ENCODE assay signal across 9 cellular contexts in the genomic region with DNA sequence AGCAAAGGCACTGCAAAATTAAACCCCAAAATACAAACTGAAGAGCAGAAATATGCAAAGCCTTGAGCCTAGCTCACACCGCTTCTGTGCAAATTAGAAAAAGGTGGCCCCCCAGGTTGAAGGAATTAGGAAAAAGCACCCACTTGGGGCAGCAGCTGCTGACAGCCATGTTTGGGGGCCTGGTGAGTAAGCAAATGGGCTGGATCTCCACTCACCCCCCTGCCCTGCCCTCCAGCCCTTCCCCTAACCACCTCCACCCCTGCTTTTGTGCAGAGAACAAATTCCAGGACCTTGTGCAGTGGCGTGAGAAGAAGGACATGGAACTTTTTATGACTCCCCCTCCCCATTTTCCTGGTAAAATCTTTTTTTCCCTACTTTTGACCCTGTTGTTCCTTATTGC.
DNase-seq lines count a peak whose midpoint lies in the region; ATAC-seq, FAIRE-seq and TF ChIP-seq lines count a peak whose summit lies in the region.
"Had no signal": no experiment of that assay in that cellular context is flagged by ENCODE, and none has a peak within 500 bp of the region (broad histone marks: within the 10 kb centered on the region; RNA-seq: fewer than 3 reads in every experiment).

No MANE protein-coding gene starts in this region.

- CTCF ChIA-PET in A549 (lab: Yijun Ruan, JAX) (interaction anchor here (1.1 to 2.5 kb wide), 3 partner anchors 76 to 234 kb away, joined by 3 to 11 read pairs (median 4); a partner anchor contains a TSS), H1 (lab: Charles Lee; ENCODE audit: partially characterized antibody) (interaction anchor here (0.6 kb wide), 2 partner anchors 102 to 318 kb away, joined by 3 to 4 read pairs; no protein-coding TSS in a partner anchor)

- no peak overlapping the region; the same call in 1 of the 2 replicates for H2BK12ac ChIP-seq in H1 (ENCODE audit: low read depth, low read length)

- no peak overlapping the region for H2BK15ac ChIP-seq in H1 (ENCODE audit: low read length)

- TF ChIP-seq EP300 in A549 (IDR thresholded peaks at IDR 0.05) = no peak
- TF ChIP-seq EP300 in H1 (IDR thresholded peaks at IDR 0.05; ENCODE audit: borderline replicate concordance in 1 of 2, low read depth in 2 of 2, low read length in 2 of 2) = no peak

- no peak overlapping the region for H2BK5ac ChIP-seq in H1 (ENCODE audit: low read depth, low read length)

- ATAC-seq in A549 (peak; percentile 64 to 65), GM18867 (IDR thresholded peaks at IDR 0.05; ENCODE audit: unreplicated experiment) (no peak)
- ATAC-seq in activated T-cell treated with anti-CD3 and anti-CD28 coated beads, Interleukin-2, amount 50 U/mL, for 4 hours = no peak

- no peaks in the 10 kb centered on the region for H3K23me2 ChIP-seq in H1 (ENCODE audit: low read depth, low read length)

- H3K27me3 ChIP-seq in HUES64 (ENCODE audit: insufficient read depth, low read length) (no peaks in the 10 kb centered on the region), H1 (replicated peaks in 1 of 4; ENCODE audit: control insufficient read depth in 3 of 4, extremely low read depth in 1 of 4, insufficient read depth in 3 of 4, low read length in 3 of 4) (peaks cover 0 to 4% (median under 1%) of the 10 kb centered on the region in 4 experiments; a peak in 2 of 7 replicates), muscle layer of colon (ENCODE audit: control insufficient read depth in 1 of 2, insufficient read depth in 2 of 2, low read length in 2 of 2) (no peaks in the 10 kb centered on the region), BE2C (no peaks in the 10 kb centered on the region)

- H4K8ac ChIP-seq in H1 (ENCODE audit: extremely low read depth, insufficient read depth, low read length) = no peak overlapping the region

- no peak overlapping the region for H3K14ac ChIP-seq in H1 (ENCODE audit: insufficient read length)

- H2AK5ac ChIP-seq in H1 (ENCODE audit: low read depth, low read length) = no peak overlapping the region

- no peak overlapping the region for H3K4me3 Mint-ChIP-seq in activated T-cell treated with anti-CD3 and anti-CD28 coated beads, Interleukin-2, amount 50 U/mL, for 4 hours

- peak; percentile 79 to 86 for DNase-seq in A549 (ENCODE audit: low read depth in 1 of 2, low spot score in 1 of 2)
- no peak for DNase-seq in H1 (ENCODE audit: low read depth in 1 of 2, low spot score in 2 of 2)
- no peak for DNase-seq in T-helper 9 cell
- no peak for DNase-seq in activated T-cell treated with anti-CD3 and anti-CD28 coated beads, Interleukin-2, amount 50 U/mL, for 4 hours
- no peak for DNase-seq in BE2C
- DNase-seq: NCI-H2081 had no signal

- H3K4me1 ChIP-seq in A549 (peaks cover 60% of the 10 kb centered on the region), HUES64 (ENCODE audit: insufficient read depth, low read length) (peaks cover 33% of the 10 kb centered on the region), H1 (replicated peaks in 1 of 4; ENCODE audit: control insufficient read depth in 3 of 4, insufficient read depth in 4 of 4, low read length in 3 of 4) (peaks cover 18 to 29% (median 18%) of the 10 kb centered on the region in 4 experiments), muscle layer of colon (ENCODE audit: insufficient read depth, low read length) (peaks cover 24% of the 10 kb centered on the region), BE2C (no peaks in the 10 kb centered on the region; the same call in 1 of the 2 replicates)

- H3K4me3 ChIP-seq in A549 (peak overlapping the region; percentile 23), HUES64 (ENCODE audit: low read length) (peak overlapping the region; percentile 37), H1 (ENCODE audit: extremely low read depth in 1 of 4, insufficient read depth in 2 of 4, low read depth in 3 of 4, low read length in 4 of 4) (peak overlapping the region in 3 of 4 experiments; percentile 12 to 46 (median 16); a peak in 4 of 8 replicates), muscle layer of colon (ENCODE audit: low read depth in 1 of 2, low read length in 2 of 2) (peak overlapping the region in 1 of 2 donors; percentile 24), BE2C (ENCODE audit: low read depth, low read length) (no peak overlapping the region)

- FAIRE-seq in A549 (lab: Jason Lieb, UNC) (no peak), H1 (lab: Jason Lieb, UNC) (no peak)

- H3K36me3 ChIP-seq in HUES64 (ENCODE audit: insufficient read depth, low read length) (no peaks in the 10 kb centered on the region), H1 (ENCODE audit: control insufficient read depth in 2 of 4, insufficient read depth in 4 of 4, low read length in 3 of 4) (no peaks in the 10 kb centered on the region), muscle layer of colon (ENCODE audit: insufficient read depth, low read length) (no peaks in the 10 kb centered on the region), BE2C (no peaks in the 10 kb centered on the region)

- no peak for TF ChIP-seq POLR2A in A549 (IDR thresholded peaks at IDR 0.05; ENCODE audit: low read length)
- TF ChIP-seq POLR2A in H1 (IDR thresholded peaks at IDR 0.05; ENCODE audit: control extremely low read depth in 1 of 2, low read depth in 2 of 2, low read length in 2 of 2) = no peak

- H3K18ac ChIP-seq in H1 (ENCODE audit: extremely low read depth, low read length) = no peak overlapping the region

- 2% methylated on average over 2 of the region's 2 CpGs for WGBS in A549 (ENCODE audit: missing lambda C conversion rate)
- WGBS in HUES64 = 30% methylated on average over 2 of the region's 2 CpGs
- WGBS in H1 (ENCODE audit: extremely low coverage in 1 of 2, insufficient coverage in 1 of 2, insufficient read length in 1 of 2, insufficient replicate concordance in 2 of 2, low coverage in 1 of 2, low lambda C conversion rate in 2 of 2, missing lambda C conversion rate in 1 of 2), 2 experiments = 9% methylated on average over 2 of the region's 2 CpGs; no CpG with 5 or more reads in 1 of the 2 experiments

- no peaks in the 10 kb centered on the region; the same call in 1 of the 2 replicates for H3K79me1 ChIP-seq in H1 (ENCODE audit: low read depth, low read length)

- TF ChIP-seq CTCF in A549 (IDR thresholded peaks at IDR 0.05) (no peak), H1 (IDR thresholded peaks at IDR 0.05; ENCODE audit: control extremely low read depth in 1 of 3, insufficient read depth in 1 of 3, low read depth in 1 of 3, low read length in 3 of 3) (no peak), BE2C (IDR thresholded peaks at IDR 0.05; ENCODE audit: low read depth, low read length) (no peak)

- H3K56ac ChIP-seq in H1 (replicated peaks; ENCODE audit: insufficient read length, low read depth, low read length) = no peak overlapping the region

- H3K9me3 Mint-ChIP-seq in activated T-cell treated with anti-CD3 and anti-CD28 coated beads, Interleukin-2, amount 50 U/mL, for 4 hours = peaks cover 4% of the 10 kb centered on the region

- no peaks in the 10 kb centered on the region for H4K20me1 ChIP-seq in H1 (replicated peaks in 1 of 2; ENCODE audit: control insufficient read depth in 1 of 2, insufficient read depth in 2 of 2, low read length in 2 of 2)

- peak overlapping the region; percentile 62; the same call in 1 of the 2 replicates for H3K9ac ChIP-seq in HUES64 (ENCODE audit: low read depth, low read length)
- H3K9ac ChIP-seq in H1 (replicated peaks in 1 of 4; ENCODE audit: extremely low read depth in 1 of 4, low read depth in 3 of 4, low read length in 3 of 4) = peak overlapping the region in 3 of 4 experiments; percentile 15 to 37 (median 22); a peak in 3 of 7 replicates
- H3K9ac ChIP-seq in muscle layer of colon (ENCODE audit: low read length) = no peak overlapping the region

- H3K4me1 Mint-ChIP-seq in activated T-cell treated with anti-CD3 and anti-CD28 coated beads, Interleukin-2, amount 50 U/mL, for 4 hours (ENCODE audit: low read depth) = peaks cover 5% of the 10 kb centered on the region

- H3K4me2 ChIP-seq in A549 = peak overlapping the region; percentile 88
- peak overlapping the region; percentile 29 to 64 for H3K4me2 ChIP-seq in H1 (ENCODE audit: insufficient read depth in 1 of 2, low read depth in 2 of 2, low read length in 2 of 2)

- no peak overlapping the region for H3K4ac ChIP-seq in H1 (replicated peaks; ENCODE audit: insufficient read length, low read depth, low read length)

- peak overlapping the region; percentile 84 to 91 for H3K27ac ChIP-seq in A549
- peak overlapping the region; percentile 83 for H3K27ac ChIP-seq in HUES64 (ENCODE audit: low read depth, low read length)
- H3K27ac ChIP-seq in H1 (ENCODE audit: low read depth, low read length) = peak overlapping the region; percentile 9; the same call in 1 of the 2 replicates
- H3K27ac ChIP-seq in muscle layer of colon (ENCODE audit: low read depth, low read length) = peak overlapping the region; percentile 15

- no peaks in the 10 kb centered on the region for H3K9me3 ChIP-seq in A549
- H3K9me3 ChIP-seq in HUES64 (ENCODE audit: insufficient read depth, low read depth, low read length) = no peaks in the 10 kb centered on the region
- H3K9me3 ChIP-seq in H1 (ENCODE audit: insufficient read depth in 2 of 2, low read depth in 1 of 2, low read length in 1 of 2) = no peaks in the 10 kb centered on the region
- no peaks in the 10 kb centered on the region for H3K9me3 ChIP-seq in muscle layer of colon (ENCODE audit: low read length)
- no peaks in the 10 kb centered on the region for H3K9me3 ChIP-seq in BE2C

- H4K91ac ChIP-seq in H1 (replicated peaks; ENCODE audit: insufficient read length, low read length) = no peak overlapping the region

- POLR2A ChIA-PET in A549 (lab: Yijun Ruan, JAX) = interaction anchor here (0.7 to 1.9 kb wide), 2 partner anchors 26 to 107 kb away, joined by 3 to 4 read pairs; a partner anchor contains a TSS
- POLR2A ChIA-PET in H1 (lab: Charles Lee; ENCODE audit: partially characterized antibody) = no interaction called here

- TF ChIP-seq RAD21 in A549 (conservative IDR thresholded peaks at IDR 0.05 in 1 of 2, IDR thresholded peaks at IDR 0.05 in 1 of 2) (peak in 1 of 2 experiments; percentile 17; a peak in 1 of 5 replicates), H1 (IDR thresholded peaks at IDR 0.05 in 1 of 2, conservative IDR thresholded peaks at IDR 0.05 in 1 of 2; ENCODE audit: low read depth in 2 of 2, low read length in 2 of 2) (no peak)

- H3K23ac ChIP-seq in H1 (ENCODE audit: insufficient read length) = no peak overlapping the region

- H4K5ac ChIP-seq in H1 (ENCODE audit: insufficient read length, low read depth, low read length) = no peak overlapping the region

- no peak overlapping the region for H2AFZ ChIP-seq in H1 (ENCODE audit: low read length)

- H2BK120ac ChIP-seq in H1 (replicated peaks; ENCODE audit: low read depth, low read length) = no peak overlapping the region

- no peaks in the 10 kb centered on the region for H3K36me3 Mint-ChIP-seq in activated T-cell treated with anti-CD3 and anti-CD28 coated beads, Interleukin-2, amount 50 U/mL, for 4 hours (ENCODE audit: insufficient read depth)

- peaks cover 3% of the 10 kb centered on the region for H3K27me3 Mint-ChIP-seq in activated T-cell treated with anti-CD3 and anti-CD28 coated beads, Interleukin-2, amount 50 U/mL, for 4 hours (ENCODE audit: low read depth)

- H3K79me2 ChIP-seq in H1 (ENCODE audit: control insufficient read depth in 1 of 2, insufficient read depth in 2 of 2, low read length in 2 of 2) = no peaks in the 10 kb centered on the region

- no peak overlapping the region for H2BK20ac ChIP-seq in H1 (ENCODE audit: low read length)

TF ChIP-seq in A549, 52 proteins besides CTCF, POLR2A, EP300 and RAD21 (continues in another document):
- TF ChIP-seq PHF8 (IDR thresholded peaks at IDR 0.05; ENCODE audit: borderline replicate concordance, low read depth) = no peak

TF ChIP-seq in H1, 55 proteins besides CTCF, POLR2A, EP300 and RAD21 (continues in another document):
- no peak for TF ChIP-seq KDM5A (IDR thresholded peaks at IDR 0.05; ENCODE audit: low read length)

Comparison
In these comparisons a context has a peak if more than half of its experiments do, and no peak if none do; other contexts are left out.
1. ATAC-seq: peak in A549 (2 of 2); none in activated T-cell treated with anti-CD3 and anti-CD28 coated beads, Interleukin-2, amount 50 U/mL, for 4 hours (0 of 2) and GM18867 (single experiment).
2. DNase-seq: peak in A549 (2 of 2); none in H1 (0 of 2), T-helper 9 cell (single experiment), activated T-cell treated with anti-CD3 and anti-CD28 coated beads, Interleukin-2, amount 50 U/mL, for 4 hours (single experiment) and BE2C (single experiment).
3. H3K27ac ChIP-seq: peak in every context shown above with its lines; median percentile 88 in A549; 83 in HUES64; 15 in muscle layer of colon; 9 in H1.